In the genomic region with DNA sequence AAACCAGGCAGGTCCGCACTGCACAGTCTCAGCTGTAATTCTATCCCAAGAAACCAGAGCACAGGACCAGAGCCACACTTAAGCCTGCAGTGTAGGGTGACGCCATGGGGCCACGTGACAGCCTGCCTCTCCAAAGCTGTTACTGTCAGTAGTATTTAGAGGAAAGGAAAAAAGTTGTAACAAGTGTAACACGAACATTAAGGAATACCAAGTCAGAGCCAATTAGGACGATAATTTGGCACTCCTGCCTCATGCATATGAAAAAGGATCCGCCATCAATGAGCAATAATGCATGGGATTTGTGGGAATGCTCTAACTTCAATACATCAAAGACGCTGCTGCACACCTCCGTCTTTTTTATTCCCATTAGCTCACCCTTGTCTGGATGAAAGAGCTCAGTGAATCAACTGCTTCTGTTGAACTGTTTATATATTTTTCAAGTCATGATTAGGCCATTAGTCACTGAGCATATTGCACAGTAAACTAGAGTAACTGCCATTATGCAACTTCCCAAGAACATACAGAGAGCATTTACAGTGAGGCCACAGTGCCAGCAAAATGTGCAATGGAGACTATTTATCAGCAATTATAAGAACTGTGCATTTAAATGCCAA, we compare ENCODE assay signal across 12 cellular contexts.
DNase-seq lines count a peak whose midpoint lies in the region; ATAC-seq and TF ChIP-seq lines count a peak whose summit lies in the region.
"Had no signal": no experiment of that assay in that cellular context is flagged by ENCODE, and none has a peak within 500 bp of the region (broad histone marks: within the 10 kb centered on the region; RNA-seq: fewer than 3 reads in every experiment).

No MANE protein-coding gene starts in this region.

- intact Hi-C loops in MCF 10A (cut with micrococcal nuclease): loop anchor here (2.0 kb wide), 2 partner anchors 45 to 79 kb away; partner anchors contain the start of gene ATXN1
- intact Hi-C loops in breast epithelium (cut with DNase I; ENCODE audit: low total_unique reads): no loop called here
- intact Hi-C loops in upper lobe of right lung (cut with DNase I): no loop called here
- intact Hi-C loops in activated CD8-positive, alpha-beta T cell treated with anti-CD3 and anti-CD28 coated beads for 36 hours (cut with micrococcal nuclease): no loop called here

- CTCF ChIA-PET in MCF 10A (lab: Yijun Ruan, JAX): interaction anchor here (0.5 to 3.7 kb wide), 11 partner anchors 23 to 349 kb away, joined by 3 to 22 read pairs (median 5); partner anchors contain the start of gene ATXN1
- CTCF ChIA-PET in activated CD8-positive, alpha-beta T cell treated with anti-CD3 and anti-CD28 coated beads for 36 hours (lab: Charles Lee): interaction anchor here (1.0 to 2.2 kb wide), 2 partner anchors 19 to 78 kb away, joined by 3 to 4 read pairs; no protein-coding TSS in a partner anchor

- H3K4me1 Mint-ChIP-seq in MCF 10A (ENCODE audit: insufficient read depth, unreplicated experiment): peaks cover 46% of the 10 kb centered on the region
- peaks cover 78% of the 10 kb centered on the region for H3K4me1 Mint-ChIP-seq in activated CD8-positive, alpha-beta T cell treated with anti-CD3 and anti-CD28 coated beads for 36 hours (ENCODE audit: low read depth)

- H3K36me3 Mint-ChIP-seq in MCF 10A (ENCODE audit: insufficient read depth, unreplicated experiment): peaks cover 6% of the 10 kb centered on the region
- peaks cover 46% of the 10 kb centered on the region for H3K36me3 Mint-ChIP-seq in activated CD8-positive, alpha-beta T cell treated with anti-CD3 and anti-CD28 coated beads for 36 hours (ENCODE audit: low read depth)

- H3K27ac ChIP-seq in breast epithelium (peak overlapping the region in 1 of 2 donors; percentile 47), upper lobe of right lung (peak overlapping the region; percentile 14)

- H3K9me3 Mint-ChIP-seq in MCF 10A (ENCODE audit: unreplicated experiment): no peaks in the 10 kb centered on the region
- peaks cover 2% of the 10 kb centered on the region for H3K9me3 Mint-ChIP-seq in activated CD8-positive, alpha-beta T cell treated with anti-CD3 and anti-CD28 coated beads for 36 hours
- H3K9me3 Mint-ChIP-seq: activated B cell treated with CpG ODN at 0.5 μM for 24 hours; CD4-positive, alpha-beta memory T cell had no signal

- no peaks in the 10 kb centered on the region for H3K4me1 ChIP-seq in breast epithelium
- H3K4me1 ChIP-seq in upper lobe of right lung: peaks cover 20% of the 10 kb centered on the region

- no peak for TF ChIP-seq POLR2A in breast epithelium (IDR thresholded peaks at IDR 0.05)

- H3K27ac Mint-ChIP-seq in MCF 10A (ENCODE audit: low read depth, unreplicated experiment): peak overlapping the region; percentile 91
- no peak overlapping the region for H3K27ac Mint-ChIP-seq in activated CD8-positive, alpha-beta T cell treated with anti-CD3 and anti-CD28 coated beads for 36 hours
- H3K27ac Mint-ChIP-seq: activated B cell treated with CpG ODN at 0.5 μM for 24 hours had no signal

- H3K4me3 Mint-ChIP-seq in MCF 10A (ENCODE audit: unreplicated experiment): peak overlapping the region; percentile 58
- no peak overlapping the region for H3K4me3 Mint-ChIP-seq in activated CD8-positive, alpha-beta T cell treated with anti-CD3 and anti-CD28 coated beads for 36 hours
- H3K4me3 Mint-ChIP-seq: activated B cell treated with CpG ODN at 0.5 μM for 24 hours; CD4-positive, alpha-beta memory T cell had no signal

- no peak for TF ChIP-seq CTCF in MCF 10A (IDR thresholded peaks at IDR 0.05; ENCODE audit: unreplicated experiment)
- TF ChIP-seq CTCF in breast epithelium (IDR thresholded peaks at IDR 0.05): no peak
- TF ChIP-seq CTCF in upper lobe of right lung (IDR thresholded peaks at IDR 0.05): no peak
- no peak for TF ChIP-seq CTCF in activated CD8-positive, alpha-beta T cell treated with anti-CD3 and anti-CD28 coated beads for 36 hours (IDR thresholded peaks at IDR 0.05)

- H3K36me3 ChIP-seq in breast epithelium: no peaks in the 10 kb centered on the region
- no peaks in the 10 kb centered on the region for H3K36me3 ChIP-seq in upper lobe of right lung

- DNase-seq in MCF 10A (ENCODE audit: unreplicated experiment) (peak; percentile 94), breast epithelium (ENCODE audit: low spot score in 2 of 2) (no peak), SKM-1 (lab: John Stamatoyannopoulos, UW; ENCODE audit: unreplicated experiment) (peak; percentile 32), glomerular visceral epithelial cell (ENCODE audit: extremely low spot score) (peak; percentile 73), upper lobe of right lung (no peak), activated gamma-delta T cell (lab: John Stamatoyannopoulos, UW) (no peak)
- no peak for DNase-seq in activated CD8-positive, alpha-beta T cell treated with anti-CD3 and anti-CD28 coated beads for 36 hours
- DNase-seq: activated B cell treated with CpG ODN at 0.5 μM for 24 hours; CD4-positive, alpha-beta memory T cell; glutamatergic neuron; NCI-H1048 had no signal

- POLR2A ChIA-PET in MCF 10A (lab: Yijun Ruan, JAX): interaction anchor here (0.7 to 6.2 kb wide), 21 partner anchors 10 to 348 kb away, joined by 3 to 127 read pairs (median 5); partner anchors contain the start of gene ATXN1
- POLR2A ChIA-PET in activated CD8-positive, alpha-beta T cell treated with anti-CD3 and anti-CD28 coated beads for 36 hours (lab: Charles Lee): interaction anchor here (1.0 to 2.6 kb wide), 4 partner anchors 14 to 80 kb away, joined by 3 to 7 read pairs (median 4); partner anchors contain the start of gene ATXN1

- no peaks in the 10 kb centered on the region for H3K9me3 ChIP-seq in breast epithelium
- no peaks in the 10 kb centered on the region for H3K9me3 ChIP-seq in upper lobe of right lung

- no peaks in the 10 kb centered on the region for H3K27me3 Mint-ChIP-seq in MCF 10A (ENCODE audit: insufficient read depth, unreplicated experiment)
- H3K27me3 Mint-ChIP-seq in activated CD8-positive, alpha-beta T cell treated with anti-CD3 and anti-CD28 coated beads for 36 hours: no peaks in the 10 kb centered on the region
- H3K27me3 Mint-ChIP-seq: activated B cell treated with CpG ODN at 0.5 μM for 24 hours; CD4-positive, alpha-beta memory T cell had no signal

- H3K27me3 ChIP-seq in breast epithelium (no peaks in the 10 kb centered on the region), upper lobe of right lung (no peaks in the 10 kb centered on the region)

- TSS peak; percentile 82 for BruUV-seq in MCF 10A (replicated peaks; lab: Mats Ljungman, UMichigan)

- ATAC-seq in upper lobe of right lung (peak; percentile 64), HG03159 (IDR thresholded peaks at IDR 0.05; ENCODE audit: unreplicated experiment) (no peak)
- no peak for ATAC-seq in activated CD8-positive, alpha-beta T cell treated with anti-CD3 and anti-CD28 coated beads for 36 hours

- H3K4me3 ChIP-seq in breast epithelium (no peak overlapping the region), upper lobe of right lung (no peak overlapping the region)

Comparison
In these comparisons a context has a peak if more than half of its experiments do, and no peak if none do; other contexts are left out.
1. DNase-seq: peak in MCF 10A (single experiment), SKM-1 (single experiment) and glomerular visceral epithelial cell (single experiment); none in breast epithelium (0 of 2), upper lobe of right lung (single experiment), activated CD8-positive, alpha-beta T cell treated with anti-CD3 and anti-CD28 coated beads for 36 hours (single experiment) and activated gamma-delta T cell (single experiment).